Comparison of ENCODE assay signal across 8 cellular contexts in genomic region chrX:12701625-12702024, GRCh38.
DNase-seq lines count a peak whose midpoint lies in the region; ATAC-seq and TF ChIP-seq lines count a peak whose summit lies in the region.

No MANE protein-coding gene starts in this region.

- no peak for ATAC-seq in GM21447 (IDR thresholded peaks at IDR 0.05; ENCODE audit: unreplicated experiment)

- no peak overlapping the region for H3K4me3 ChIP-seq in GM12875 (ENCODE audit: low read depth, low read length)
- H3K4me3 ChIP-seq in NT2/D1 (ENCODE audit: insufficient read length, low read depth): no peak overlapping the region

- peak; percentile 84 for DNase-seq in A172 (ENCODE audit: low spot score)
- DNase-seq in NT2/D1 (ENCODE audit: low read depth, low spot score): peak; percentile 49
- peak in 45 of 58 donors; percentile 0 to 49 (median 6) for DNase-seq in anterior cingulate cortex (lab: John Stamatoyannopoulos, UW)
- peak; percentile 73 for DNase-seq in iPS-NIHi7 (ENCODE audit: extremely low spot score)
- DNase-seq in stimulated activated CD4-positive, alpha-beta T cell treated with anti-CD3 and anti-CD28 coated beads, Interleukin-15, amount 100 ng/mL, for 48 hours (ENCODE audit: low read depth in 2 of 2): peak; percentile 8 to 22

- no peaks in the 10 kb centered on the region for H3K4me1 ChIP-seq in NT2/D1 (ENCODE audit: insufficient read depth, insufficient read length)

- no peaks in the 10 kb centered on the region for H3K9me3 ChIP-seq in NT2/D1 (ENCODE audit: insufficient read depth, low read length)

- no peaks in the 10 kb centered on the region for H3K36me3 ChIP-seq in NT2/D1 (ENCODE audit: insufficient read depth, insufficient read length, low read length)

- TF ChIP-seq CTCF in GM12875 (IDR thresholded peaks at IDR 0.05; ENCODE audit: borderline replicate concordance, insufficient read depth, low read depth, low read length): peak; percentile 67

- H3K27me3 ChIP-seq in NT2/D1 (ENCODE audit: insufficient read depth, insufficient read length): no peaks in the 10 kb centered on the region

- TF ChIP-seq EP300 in Ishikawa (IDR thresholded peaks at IDR 0.05; ENCODE audit: borderline replicate concordance): no peak

- H3K9ac ChIP-seq in NT2/D1 (ENCODE audit: insufficient read length, low read depth): no peak overlapping the region

- TF ChIP-seq RAD21 in Ishikawa (IDR thresholded peaks at IDR 0.05; ENCODE audit: low read depth): peak; percentile 73

TF ChIP-seq in Ishikawa, 13 proteins besides CTCF, POLR2A, EP300 and RAD21:
- TF ChIP-seq TAF1 (IDR thresholded peaks at IDR 0.05; ENCODE audit: low read depth): no peak
- no peak for TF ChIP-seq ZBTB7A (IDR thresholded peaks at IDR 0.05; ENCODE audit: low read depth)
- no peak for TF ChIP-seq MAX (IDR thresholded peaks at IDR 0.05)
- TF ChIP-seq, protein P1, sequence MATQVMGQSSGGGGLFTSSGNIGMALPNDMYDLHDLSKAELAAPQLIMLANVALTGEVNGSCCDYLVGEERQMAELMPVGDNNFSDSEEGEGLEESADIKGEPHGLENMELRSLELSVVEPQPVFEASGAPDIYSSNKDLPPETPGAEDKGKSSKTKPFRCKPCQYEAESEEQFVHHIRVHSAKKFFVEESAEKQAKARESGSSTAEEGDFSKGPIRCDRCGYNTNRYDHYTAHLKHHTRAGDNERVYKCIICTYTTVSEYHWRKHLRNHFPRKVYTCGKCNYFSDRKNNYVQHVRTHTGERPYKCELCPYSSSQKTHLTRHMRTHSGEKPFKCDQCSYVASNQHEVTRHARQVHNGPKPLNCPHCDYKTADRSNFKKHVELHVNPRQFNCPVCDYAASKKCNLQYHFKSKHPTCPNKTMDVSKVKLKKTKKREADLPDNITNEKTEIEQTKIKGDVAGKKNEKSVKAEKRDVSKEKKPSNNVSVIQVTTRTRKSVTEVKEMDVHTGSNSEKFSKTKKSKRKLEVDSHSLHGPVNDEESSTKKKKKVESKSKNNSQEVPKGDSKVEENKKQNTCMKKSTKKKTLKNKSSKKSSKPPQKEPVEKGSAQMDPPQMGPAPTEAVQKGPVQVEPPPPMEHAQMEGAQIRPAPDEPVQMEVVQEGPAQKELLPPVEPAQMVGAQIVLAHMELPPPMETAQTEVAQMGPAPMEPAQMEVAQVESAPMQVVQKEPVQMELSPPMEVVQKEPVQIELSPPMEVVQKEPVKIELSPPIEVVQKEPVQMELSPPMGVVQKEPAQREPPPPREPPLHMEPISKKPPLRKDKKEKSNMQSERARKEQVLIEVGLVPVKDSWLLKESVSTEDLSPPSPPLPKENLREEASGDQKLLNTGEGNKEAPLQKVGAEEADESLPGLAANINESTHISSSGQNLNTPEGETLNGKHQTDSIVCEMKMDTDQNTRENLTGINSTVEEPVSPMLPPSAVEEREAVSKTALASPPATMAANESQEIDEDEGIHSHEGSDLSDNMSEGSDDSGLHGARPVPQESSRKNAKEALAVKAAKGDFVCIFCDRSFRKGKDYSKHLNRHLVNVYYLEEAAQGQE (IDR thresholded peaks at IDR 0.05; ENCODE audit: low read depth): no peak
- TF ChIP-seq YY1 (IDR thresholded peaks at IDR 0.05; ENCODE audit: low read depth): no peak
- TF ChIP-seq, protein P2, sequence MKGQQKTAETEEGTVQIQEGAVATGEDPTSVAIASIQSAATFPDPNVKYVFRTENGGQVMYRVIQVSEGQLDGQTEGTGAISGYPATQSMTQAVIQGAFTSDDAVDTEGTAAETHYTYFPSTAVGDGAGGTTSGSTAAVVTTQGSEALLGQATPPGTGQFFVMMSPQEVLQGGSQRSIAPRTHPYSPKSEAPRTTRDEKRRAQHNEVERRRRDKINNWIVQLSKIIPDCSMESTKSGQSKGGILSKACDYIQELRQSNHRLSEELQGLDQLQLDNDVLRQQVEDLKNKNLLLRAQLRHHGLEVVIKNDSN (IDR thresholded peaks at IDR 0.05): no peak
- TF ChIP-seq CEBPB (IDR thresholded peaks at IDR 0.05): no peak
- no peak for TF ChIP-seq TEAD4 (IDR thresholded peaks at IDR 0.05)
- TF ChIP-seq CREB1 (IDR thresholded peaks at IDR 0.05; ENCODE audit: low read depth): no peak
- TF ChIP-seq FOXM1 (IDR thresholded peaks at IDR 0.05; ENCODE audit: borderline replicate concordance, low read depth): no peak
- TF ChIP-seq EGR1 (IDR thresholded peaks at IDR 0.05): no peak
- no peak for TF ChIP-seq TCF12 (IDR thresholded peaks at IDR 0.05; ENCODE audit: low read depth)

Comparison
In these comparisons a context has a peak if more than half of its experiments do, and no peak if none do; other contexts are left out.
1. DNase-seq: peak in every context shown above with its lines; median percentile 84 in A172; 73 in iPS-NIHi7; 49 in NT2/D1; 15 in stimulated activated CD4-positive, alpha-beta T cell treated with anti-CD3 and anti-CD28 coated beads, Interleukin-15, amount 100 ng/mL, for 48 hours; 6 in anterior cingulate cortex.